In genomic region chr1:91746728-91747338, GRCh38 we compare ENCODE assay signal across 31 cellular contexts.
DNase-seq lines count a peak whose midpoint lies in the region; FAIRE-seq and TF ChIP-seq lines count a peak whose summit lies in the region.
"Had no signal": no experiment of that assay in that cellular context is flagged by ENCODE, and none has a peak within 500 bp of the region (broad histone marks: within the 10 kb centered on the region; RNA-seq: fewer than 3 reads in every experiment).

No MANE protein-coding gene starts in this region.

- H2AK5ac ChIP-seq in mesenchymal stem cell (ENCODE audit: low read length, severe bottlenecking) = no peak overlapping the region

- peaks cover 2% of the 10 kb centered on the region for H3K4me1 Mint-ChIP-seq in activated naive CD4-positive, alpha-beta T cell treated with anti-CD3 and anti-CD28 coated beads, Interleukin-2, amount 10 ng/mL, durations not matched to agents 7 days and 5 days

- TF ChIP-seq CTCF in esophagus muscularis mucosa (IDR thresholded peaks at IDR 0.05) (no peak), uterus (IDR thresholded peaks at IDR 0.05) (no peak)

- no peak overlapping the region for H2BK15ac ChIP-seq in mesenchymal stem cell (ENCODE audit: low read depth, poor library complexity, severe bottlenecking)

- no peak overlapping the region for H3K4me2 ChIP-seq in mesenchymal stem cell (ENCODE audit: low read length, poor library complexity, severe bottlenecking)

- H3K9me3 Mint-ChIP-seq in activated naive CD4-positive, alpha-beta T cell treated with anti-CD3 and anti-CD28 coated beads, Interleukin-2, amount 10 ng/mL, durations not matched to agents 7 days and 5 days = peaks cover 20% of the 10 kb centered on the region

- TF ChIP-seq POLR2A in esophagus muscularis mucosa (IDR thresholded peaks at IDR 0.05; ENCODE audit: low read depth) (no peak), uterus (IDR thresholded peaks at IDR 0.05) (no peak)

- no peak for FAIRE-seq in GM19239 (lab: Jason Lieb, UNC)
- FAIRE-seq: TTC549 had no signal

- H2BK120ac ChIP-seq in mesenchymal stem cell (ENCODE audit: low read depth, low read length) = no peak overlapping the region

- peaks cover 37% of the 10 kb centered on the region for H3K36me3 Mint-ChIP-seq in activated naive CD4-positive, alpha-beta T cell treated with anti-CD3 and anti-CD28 coated beads, Interleukin-2, amount 10 ng/mL, durations not matched to agents 7 days and 5 days

- H3K4ac ChIP-seq in mesenchymal stem cell (ENCODE audit: low read depth in 1 of 2, low read length in 2 of 2) = no peak overlapping the region

- peak overlapping the region; percentile 78 for H3K9ac ChIP-seq in mesenchymal stem cell (ENCODE audit: low read length)
- H3K9ac ChIP-seq: GM23248, parathyroid adenoma had no signal

- no peak overlapping the region for H3K4me3 Mint-ChIP-seq in activated naive CD4-positive, alpha-beta T cell treated with anti-CD3 and anti-CD28 coated beads, Interleukin-2, amount 10 ng/mL, durations not matched to agents 7 days and 5 days
- H3K4me3 Mint-ChIP-seq: HFFc6; neural crest cell; stimulated activated naive CD8-positive, alpha-beta T cell treated with anti-CD3 and anti-CD28 coated beads, Interleukin-15, amount 100 ng/mL, for 72 hours; T-helper 17 cell had no signal

- no peak overlapping the region for H3K23ac ChIP-seq in mesenchymal stem cell (ENCODE audit: low read length in 2 of 2)

- no peak overlapping the region for H3K14ac ChIP-seq in mesenchymal stem cell (ENCODE audit: low read length in 2 of 2)

- no peak overlapping the region for H2BK5ac ChIP-seq in mesenchymal stem cell (ENCODE audit: low read depth, low read length, poor library complexity, severe bottlenecking)

- DNase-seq in DMS53 (lab: John Stamatoyannopoulos, UW) (peak; percentile 19), DMS53 treated with DMSO at 0.1 percent for 48 hours (lab: John Stamatoyannopoulos, UW; ENCODE audit: unreplicated experiment) (no peak), esophagus muscularis mucosa (ENCODE audit: extremely low spot score) (no peak), mesenchymal stem cell (no peak), uterus (no peak), NCI-H2029 treated with DMSO at 0.1 percent for 48 hours (lab: John Stamatoyannopoulos, UW) (no peak), GM19239 (ENCODE audit: insufficient read length, low spot score) (no peak)
- no peak for DNase-seq in activated naive CD4-positive, alpha-beta T cell treated with anti-CD3 and anti-CD28 coated beads, Interleukin-2, amount 10 ng/mL, durations not matched to agents 7 days and 5 days
- DNase-seq: 8988T; activated CD4-positive, alpha-beta T cell treated with anti-CD3 and anti-CD28 coated beads, Interleukin-2, amount 50 U/mL, for 48 hours; activated CD8-positive, alpha-beta memory T cell treated with anti-CD3 and anti-CD28 coated beads, Interleukin-2, amount 50 U/mL, for 4 hours; activated naive CD4-positive, alpha-beta T cell; caudate nucleus; erythroblast; GM23248; heart right ventricle; HFFc6; NCI-H1092 treated with DMSO at 0.1 percent for 48 hours; NCI-H1694 treated with DMSO at 0.1 percent for 48 hours; NCI-H526 treated with DMSO at 0.1 percent for 48 hours; retina; Right ventricle myocardium superior; spleen; stimulated activated CD4-positive, alpha-beta T cell treated with anti-CD3 and anti-CD28 coated beads, Interleukin-2, amount 100 ng/mL, for 24 hours; stimulated activated CD8-positive, alpha-beta memory T cell treated with anti-CD3 and anti-CD28 coated beads, Interleukin-4, amount 100 ng/mL, for 48 hours; stimulated activated naive CD8-positive, alpha-beta T cell treated with anti-CD3 and anti-CD28 coated beads, Interleukin-15, amount 100 ng/mL, for 72 hours; T-helper 17 cell; tibial artery had no signal

- no peaks in the 10 kb centered on the region for H3K27me3 ChIP-seq in esophagus muscularis mucosa
- H3K27me3 ChIP-seq in mesenchymal stem cell (ENCODE audit: control insufficient read depth in 1 of 2, insufficient read depth in 1 of 2, low read length in 2 of 2) = no peaks in the 10 kb centered on the region
- H3K27me3 ChIP-seq in uterus = no peaks in the 10 kb centered on the region
- H3K27me3 ChIP-seq: heart right ventricle, spleen, tibial artery had no signal

- TF ChIP-seq EP300 in esophagus muscularis mucosa (IDR thresholded peaks at IDR 0.05) = no peak

- CTCF ChIA-PET in activated naive CD4-positive, alpha-beta T cell treated with anti-CD3 and anti-CD28 coated beads, Interleukin-2, amount 10 ng/mL, durations not matched to agents 7 days and 5 days (lab: Charles Lee) = no interaction called here

- no peak overlapping the region for H4K91ac ChIP-seq in mesenchymal stem cell (ENCODE audit: low read length)

- peaks cover 13% of the 10 kb centered on the region for H3K79me1 ChIP-seq in mesenchymal stem cell (replicated peaks; ENCODE audit: low read length, poor library complexity, severe bottlenecking)

- peaks cover 83 to 99% (median 92%) of the 10 kb centered on the region in 4 donors for H3K4me1 ChIP-seq in esophagus muscularis mucosa
- peaks cover 5% of the 10 kb centered on the region for H3K4me1 ChIP-seq in mesenchymal stem cell (ENCODE audit: control insufficient read depth, insufficient read depth, low read depth, low read length)
- peaks cover 14 to 17% of the 10 kb centered on the region in 2 donors for H3K4me1 ChIP-seq in uterus

- intact Hi-C loops in esophagus muscularis mucosa (cut with DNase I) = no loop called here
- intact Hi-C loops in uterus (cut with DNase I; ENCODE audit: low total_unique reads) = no loop called here

- H3K27me3 Mint-ChIP-seq in activated naive CD4-positive, alpha-beta T cell treated with anti-CD3 and anti-CD28 coated beads, Interleukin-2, amount 10 ng/mL, durations not matched to agents 7 days and 5 days = no peaks in the 10 kb centered on the region
- H3K27me3 Mint-ChIP-seq: stimulated activated naive CD8-positive, alpha-beta T cell treated with anti-CD3 and anti-CD28 coated beads, Interleukin-15, amount 100 ng/mL, for 72 hours; T-helper 17 cell had no signal

- no peak overlapping the region for H3K27ac Mint-ChIP-seq in activated naive CD4-positive, alpha-beta T cell treated with anti-CD3 and anti-CD28 coated beads, Interleukin-2, amount 10 ng/mL, durations not matched to agents 7 days and 5 days
- H3K27ac Mint-ChIP-seq: HFFc6; stimulated activated naive CD8-positive, alpha-beta T cell treated with anti-CD3 and anti-CD28 coated beads, Interleukin-15, amount 100 ng/mL, for 72 hours; T-helper 17 cell had no signal

- H3K27ac ChIP-seq in esophagus muscularis mucosa (replicated peaks in 1 of 4) (peak overlapping the region; percentile 33 to 87 (median 64)), mesenchymal stem cell (ENCODE audit: low read length, poor library complexity, severe bottlenecking) (no peak overlapping the region), uterus (peak overlapping the region; percentile 21 to 75)
- H3K27ac ChIP-seq: GM23248, parathyroid adenoma, tibial artery had no signal

- H3K4me3 ChIP-seq in esophagus muscularis mucosa (no peak overlapping the region), mesenchymal stem cell (ENCODE audit: insufficient read depth in 1 of 2, low read depth in 1 of 2, low read length in 2 of 2) (peak overlapping the region in 1 of 2 experiments; percentile 13), uterus (no peak overlapping the region)
- H3K4me3 ChIP-seq: GM23248, heart right ventricle, spleen, tibial artery had no signal

- H4K8ac ChIP-seq in mesenchymal stem cell (ENCODE audit: low read length) = no peak overlapping the region

- H3K9me3 ChIP-seq in esophagus muscularis mucosa (peaks cover 0 to 3% (median 0%) of the 10 kb centered on the region in 4 donors), mesenchymal stem cell (ENCODE audit: control insufficient read depth, low read length) (peaks cover 11% of the 10 kb centered on the region), uterus (no peaks in the 10 kb centered on the region)
- H3K9me3 ChIP-seq: tibial artery had no signal

- no peaks in the 10 kb centered on the region for H3K36me3 ChIP-seq in esophagus muscularis mucosa
- H3K36me3 ChIP-seq in mesenchymal stem cell (ENCODE audit: control insufficient read depth in 1 of 2, insufficient read depth in 2 of 2, low read depth in 1 of 2, low read length in 2 of 2) = peaks cover 0 to 62% of the 10 kb centered on the region in 2 experiments
- H3K36me3 ChIP-seq in uterus = no peaks in the 10 kb centered on the region
- H3K36me3 ChIP-seq: tibial artery had no signal

- H2BK12ac ChIP-seq in mesenchymal stem cell (ENCODE audit: low read length in 2 of 2) = peak overlapping the region in 1 of 2 experiments; percentile 10

- H2AFZ ChIP-seq in mesenchymal stem cell (ENCODE audit: low read depth, low read length) = no peak overlapping the region
- H2AFZ ChIP-seq: GM23248, parathyroid adenoma had no signal

- whole genome bisulfite sequencing in esophagus muscularis mucosa = 91% methylated on average over 3 of the region's 3 CpGs
- 90% methylated on average over 3 of the region's 3 CpGs for WGBS in mesenchymal stem cell

- H3K18ac ChIP-seq in mesenchymal stem cell (ENCODE audit: low read depth in 1 of 2, low read length in 2 of 2) = no peak overlapping the region
